12 cellular contexts compared by ENCODE assay signal in genomic region chr17:7020894-7021664, GRCh38. TPM values are rescaled to one million over a fixed set of nuclear protein-coding genes. Genes with fewer than 3 reads are reported as not detected.
DNase-seq lines count a peak whose midpoint lies in the region; ATAC-seq, FAIRE-seq and TF ChIP-seq lines count a peak whose summit lies in the region.
"Had no signal": no experiment of that assay in that cellular context is flagged by ENCODE, and none has a peak within 500 bp of the region (broad histone marks: within the 10 kb centered on the region; RNA-seq: fewer than 3 reads in every experiment).

No MANE protein-coding gene starts in this region.

- intact Hi-C loops in GM12878 (cut with micrococcal nuclease; ENCODE audit: unreplicated experiment), result no loop called here
- intact Hi-C loops in tibial artery (cut with DNase I; ENCODE audit: low total_unique reads), result loop anchor here (5.0 kb wide), 2 partner anchors 109 to 1361 kb away; partner anchors contain the start of gene RPL26
- intact Hi-C loops in head of caudate nucleus (cut with DNase I), result loop anchor here (5.0 kb wide), 1 partner anchor 109 kb away; no protein-coding TSS in a partner anchor

- H4K91ac ChIP-seq in mesenchymal stem cell (ENCODE audit: low read length), result no peak overlapping the region

- in situ Hi-C loops in GM12878 (cut with MboI), result no loop called here

- no peak overlapping the region for H3K27ac ChIP-seq in GM12878 (ENCODE audit: control insufficient read depth, insufficient read depth)
- no peak overlapping the region for H3K27ac ChIP-seq in mesenchymal stem cell (ENCODE audit: low read length, poor library complexity, severe bottlenecking)
- peak overlapping the region; percentile 41 to 42 for H3K27ac ChIP-seq in tibial artery
- H3K27ac ChIP-seq: epithelial cell of prostate had no signal

- H3K4me1 ChIP-seq in GM12878 (ENCODE audit: control insufficient read depth, insufficient read depth, low read length) (peaks cover 36% of the 10 kb centered on the region), mesenchymal stem cell (ENCODE audit: control insufficient read depth, insufficient read depth, low read depth, low read length) (peaks cover 18% of the 10 kb centered on the region), tibial artery (peaks cover 5 to 53% (median 45%) of the 10 kb centered on the region in 4 donors)

- WGBS in GM12878 (ENCODE audit: insufficient coverage, insufficient replicate concordance, low lambda C conversion rate, missing lambda C conversion rate), result 71% methylated on average over 11 of the region's 11 CpGs
- WGBS in mesenchymal stem cell, result 79% methylated on average over 11 of the region's 11 CpGs

- H3K79me1 ChIP-seq in mesenchymal stem cell (replicated peaks; ENCODE audit: low read length, poor library complexity, severe bottlenecking), result peaks cover 7% of the 10 kb centered on the region

- TF ChIP-seq POLR2A in GM12878 (IDR thresholded peaks at IDR 0.05; ENCODE audit: low read depth, low read length), result no peak

- H3K27me3 ChIP-seq in GM12878 (replicated peaks in 1 of 2; ENCODE audit: control insufficient read depth in 2 of 2, insufficient read depth in 2 of 2, low read length in 1 of 2) (no peaks in the 10 kb centered on the region), mesenchymal stem cell (ENCODE audit: control insufficient read depth in 1 of 2, insufficient read depth in 1 of 2, low read length in 2 of 2) (peaks cover 4 to 16% of the 10 kb centered on the region in 2 experiments), tibial artery (peaks cover 0 to 28% of the 10 kb centered on the region in 2 donors)
- H3K27me3 ChIP-seq: MG63 had no signal

- no peak overlapping the region for H3K18ac ChIP-seq in mesenchymal stem cell (ENCODE audit: low read depth in 1 of 2, low read length in 2 of 2)

- peaks cover 49% of the 10 kb centered on the region for H3K4me1 Mint-ChIP-seq in activated naive CD4-positive, alpha-beta T cell treated with anti-CD3 and anti-CD28 coated beads, Interleukin-2, amount 50 U/mL, for 24 hours

- peaks cover 8% of the 10 kb centered on the region for H3K79me2 ChIP-seq in GM12878 (ENCODE audit: control insufficient read depth, insufficient read depth, low read length)

- peak overlapping the region; percentile 58 for H3K4me2 ChIP-seq in GM12878 (ENCODE audit: control insufficient read depth, insufficient read depth)
- H3K4me2 ChIP-seq in mesenchymal stem cell (ENCODE audit: low read length, poor library complexity, severe bottlenecking), result no peak overlapping the region

- no peak for TF ChIP-seq EP300 in GM12878 (IDR thresholded peaks at IDR 0.05; ENCODE audit: borderline replicate concordance in 1 of 2, control insufficient read depth in 1 of 2, low read depth in 2 of 2, low read length in 2 of 2)

- no peak overlapping the region for H3K14ac ChIP-seq in mesenchymal stem cell (ENCODE audit: low read length in 2 of 2)

- H3K9me3 ChIP-seq in GM12878 (replicated peaks; ENCODE audit: control insufficient read depth, insufficient read depth, low read length) (no peaks in the 10 kb centered on the region), mesenchymal stem cell (ENCODE audit: control insufficient read depth, low read length) (no peaks in the 10 kb centered on the region), tibial artery (no peaks in the 10 kb centered on the region)
- H3K9me3 ChIP-seq: MG63, neutrophil had no signal

- H4K8ac ChIP-seq in mesenchymal stem cell (ENCODE audit: low read length), result no peak overlapping the region

- H2AK5ac ChIP-seq in mesenchymal stem cell (ENCODE audit: low read length, severe bottlenecking), result peak overlapping the region; percentile 42

- no peak for TF ChIP-seq RAD21 in GM12878 (IDR thresholded peaks at IDR 0.05; ENCODE audit: insufficient read depth, low read depth, low read length)

- peak; percentile 54 for FAIRE-seq in GM12878 (lab: Jason Lieb, UNC)

- no peaks in the 10 kb centered on the region for H3K36me3 Mint-ChIP-seq in activated naive CD4-positive, alpha-beta T cell treated with anti-CD3 and anti-CD28 coated beads, Interleukin-2, amount 50 U/mL, for 24 hours

- H4K20me1 ChIP-seq in GM12878 (ENCODE audit: control insufficient read depth, insufficient read depth), result no peaks in the 10 kb centered on the region

- no peaks in the 10 kb centered on the region for H3K27me3 Mint-ChIP-seq in activated naive CD4-positive, alpha-beta T cell treated with anti-CD3 and anti-CD28 coated beads, Interleukin-2, amount 50 U/mL, for 24 hours

- POLR2A ChIA-PET in GM12878 (lab: Charles Lee), result interaction anchor here (0.9 to 5.4 kb wide), 6 partner anchors 8 to 177 kb away, joined by 3 to 39 read pairs (median 4); partner anchors contain the start of genes RNASEK and SLC16A13

- H3K4me3 ChIP-seq in GM12878, result no peak overlapping the region
- H3K4me3 ChIP-seq in mesenchymal stem cell (ENCODE audit: insufficient read depth in 1 of 2, low read depth in 1 of 2, low read length in 2 of 2), result peak overlapping the region in 1 of 2 experiments; percentile 74
- H3K4me3 ChIP-seq in tibial artery, result peak overlapping the region; percentile 29 to 34

- H2BK15ac ChIP-seq in mesenchymal stem cell (ENCODE audit: low read depth, poor library complexity, severe bottlenecking), result no peak overlapping the region

- RAD21 ChIA-PET in GM12878 (lab: Charles Lee; ENCODE audit: unreplicated experiment), result interaction anchor here (0.8 to 4.0 kb wide), 10 partner anchors 9 to 178 kb away, joined by 4 to 39 read pairs (median 10); partner anchors contain the start of genes RNASEK and SLC16A11

- no peaks in the 10 kb centered on the region for H3K9me3 Mint-ChIP-seq in activated naive CD4-positive, alpha-beta T cell treated with anti-CD3 and anti-CD28 coated beads, Interleukin-2, amount 50 U/mL, for 24 hours
- H3K9me3 Mint-ChIP-seq: stimulated activated naive CD8-positive, alpha-beta T cell treated with anti-CD3 and anti-CD28 coated beads, Interleukin-15, Interleukin-2, amounts not matched to agents 100 ng/mL and 50 ng/mL, for 24 hours had no signal

- no peak overlapping the region for H3K23ac ChIP-seq in mesenchymal stem cell (ENCODE audit: low read length in 2 of 2)

- peak overlapping the region; percentile 92 for H2AFZ ChIP-seq in GM12878 (ENCODE audit: control insufficient read depth, low read depth, low read length)
- H2AFZ ChIP-seq in mesenchymal stem cell (ENCODE audit: low read depth, low read length), result no peak overlapping the region

- H3K36me3 ChIP-seq in GM12878 (ENCODE audit: control insufficient read depth in 2 of 2, insufficient read depth in 2 of 2, low read length in 1 of 2) (peaks cover 0 to 4% of the 10 kb centered on the region in 2 experiments; a peak in 2 of 4 replicates), mesenchymal stem cell (ENCODE audit: control insufficient read depth in 1 of 2, insufficient read depth in 2 of 2, low read depth in 1 of 2, low read length in 2 of 2) (peaks cover 13 to 21% of the 10 kb centered on the region in 2 experiments), tibial artery (peaks cover 0 to 13% (median 12%) of the 10 kb centered on the region in 3 donors)

- SMC1A ChIA-PET in GM12878 (lab: Charles Lee; ENCODE audit: uncharacterized antibody, unreplicated experiment), result interaction anchor here (0.8 to 2.8 kb wide), 16 partner anchors 10 to 177 kb away, joined by 3 to 22 read pairs (median 6); partner anchors contain the start of genes RNASEK and SLC16A13

- no peak for ATAC-seq in GM12878

- no TSS peak for BruUV-seq in GM12878 (replicated peaks; lab: Mats Ljungman, UMichigan)

- H2BK5ac ChIP-seq in mesenchymal stem cell (ENCODE audit: low read depth, low read length, poor library complexity, severe bottlenecking), result no peak overlapping the region

- H3K9ac ChIP-seq in GM12878 (ENCODE audit: control insufficient read depth, insufficient read depth, low read length), result no peak overlapping the region
- H3K9ac ChIP-seq in mesenchymal stem cell (ENCODE audit: low read length), result peak overlapping the region; percentile 90

- no peak overlapping the region for H2BK120ac ChIP-seq in mesenchymal stem cell (ENCODE audit: low read depth, low read length)

- DNase-seq in activated naive CD4-positive, alpha-beta T cell treated with anti-CD3 and anti-CD28 coated beads, Interleukin-2, amount 50 U/mL, for 16 hours, result no peak
- no peak for DNase-seq in GM12878 (ENCODE audit: low read depth, low spot score)
- DNase-seq in mesenchymal stem cell, result no peak
- DNase-seq in tibial artery, result no peak
- no peak for DNase-seq in D341Med (ENCODE audit: low spot score)
- DNase-seq in head of caudate nucleus, result no peak
- DNase-seq in MV-4-11 (lab: John Stamatoyannopoulos, UW), result no peak

- H3K4me3 Mint-ChIP-seq in activated naive CD4-positive, alpha-beta T cell treated with anti-CD3 and anti-CD28 coated beads, Interleukin-2, amount 50 U/mL, for 24 hours, result peak overlapping the region; percentile 66

- CTCF ChIA-PET in GM12878 (lab: Yijun Ruan, JAX), result interaction anchor here (0.5 to 8.8 kb wide), 29 partner anchors 10 to 548 kb away, joined by 3 to 167 read pairs (median 4); partner anchors contain the start of genes RNASEK, SLC16A11 and SLC16A13

- TF ChIP-seq CTCF in GM12878 (IDR thresholded peaks at IDR 0.05 in 2 of 3, conservative IDR thresholded peaks at IDR 0.05 in 1 of 3; ENCODE audit: control insufficient read depth in 2 of 3, extremely low read depth in 1 of 3, insufficient read depth in 1 of 3, low read depth in 3 of 3, low read length in 3 of 3) (no peak), tibial artery (IDR thresholded peaks at IDR 0.05) (no peak)

- peak overlapping the region; percentile 80 for H3K27ac Mint-ChIP-seq in activated naive CD4-positive, alpha-beta T cell treated with anti-CD3 and anti-CD28 coated beads, Interleukin-2, amount 50 U/mL, for 24 hours
- H3K27ac Mint-ChIP-seq: stimulated activated naive CD8-positive, alpha-beta T cell treated with anti-CD3 and anti-CD28 coated beads, Interleukin-15, Interleukin-2, amounts not matched to agents 100 ng/mL and 50 ng/mL, for 24 hours had no signal

- H2BK12ac ChIP-seq in mesenchymal stem cell (ENCODE audit: low read length in 2 of 2), result peak overlapping the region in 1 of 2 experiments; percentile 16

- H3K4ac ChIP-seq in mesenchymal stem cell (ENCODE audit: low read depth in 1 of 2, low read length in 2 of 2), result no peak overlapping the region

RNA-seq across cellular contexts. Expression of gene BCL6B, which starts 1.8 kb away (rescaled TPM):
- 1.1 and 2.2 TPM in 2 replicates for total RNA-seq in GM12878 (2013; cell fraction: nucleolus; rRNA removed)
- total RNA-seq in GM12878 (2014; rRNA removed), result 0.06 and 0.22 TPM in 2 replicates
- total RNA-seq in GM12878 (2014; rRNA removed; fragmentation: Illumina TruSeq; extraction: Trizol), result 0.09 and 0.18 TPM in 2 replicates
- 0.56 and 0.85 TPM in 2 replicates for total RNA-seq in GM12878 (2021)
- 0.18 TPM for polyA plus RNA-seq in GM12878 (2011; ENCODE audit: low read depth)
- polyA plus RNA-seq in GM12878 (2011; rRNA removed), result 0.10 and 0.12 TPM in 2 replicates
- 0.15 and 0.27 TPM in 2 replicates for polyA plus RNA-seq in GM12878 (2011; cell fraction: cytosol; rRNA removed)
- 0.66 and 0.73 TPM in 2 replicates for polyA plus RNA-seq in GM12878 (2011; cell fraction: nucleus; rRNA removed)
- 0.13 and 0.20 TPM in 2 replicates for polyA plus RNA-seq in GM12878 (2012)
- polyA plus RNA-seq in GM12878 (2014; fragmentation: Illumina TruSeq; extraction: Trizol), result 0.05 and 0.15 TPM in 2 replicates
- under 1 TPM; 0.09 to 0.11 TPM for polyA plus RNA-seq in GM12878 (2014; fragmentation: Nextera tagmentation; extraction: Ambion mirVana)
- 0.08 and 0.14 TPM in 2 replicates for polyA plus RNA-seq in GM12878 (2014; rRNA removed)
- polyA plus RNA-seq in GM12878 (2016; fragmentation: Nextera tagmentation; extraction: Ambion mirVana), result under 1 TPM in 1 of 2 experiments, not detected in 1; 0.32 TPM
- polyA minus RNA-seq in GM12878 (2011; rRNA and poly(A)+ RNA removed), result 0.26 and 0.29 TPM in 2 replicates
- 2.1 TPM in 1 of 2 replicates, not detected in the other for polyA minus RNA-seq in GM12878 (2011; cell fraction: cytosol; rRNA and poly(A)+ RNA removed)
- 0.85 TPM in 1 of 2 replicates, not detected in the other for polyA minus RNA-seq in GM12878 (2011; cell fraction: nucleus; rRNA and poly(A)+ RNA removed)
- 0.01 TPM for polyA plus RNA-seq in mesenchymal stem cell (2013, experiment 1 of 2)
- polyA plus RNA-seq in mesenchymal stem cell (2013, experiment 2 of 2), result 0.04 TPM

RNA-seq across cellular contexts. Expression of gene RNASEK, which starts 8.7 kb away (rescaled TPM):
- 33.2 and 42.6 TPM in 2 replicates for total RNA-seq in GM12878 (2013; cell fraction: nucleolus; rRNA removed)
- total RNA-seq in GM12878 (2014; rRNA removed) (247 and 253 TPM in 2 replicates), GM12878 (2014; rRNA removed; fragmentation: Illumina TruSeq; extraction: Trizol) (96.6 and 106 TPM in 2 replicates), GM12878 (2021) (171 and 175 TPM in 2 replicates)
- polyA plus RNA-seq in GM12878 (2011; ENCODE audit: low read depth), result 208 TPM
- polyA plus RNA-seq in GM12878 (2011; rRNA removed) (54.4 and 97.4 TPM in 2 replicates), GM12878 (2014; fragmentation: Illumina TruSeq; extraction: Trizol) (87.0 and 218 TPM in 2 replicates), GM12878 (2014; fragmentation: Nextera tagmentation; extraction: Ambion mirVana) (100 to 1,000 TPM; 108 to 150 TPM), GM12878 (2014; rRNA removed) (202 and 223 TPM in 2 replicates), GM12878 (2016; fragmentation: Nextera tagmentation; extraction: Ambion mirVana) (100 to 1,000 TPM; 342 to 345 TPM)
- 148 and 167 TPM in 2 replicates for polyA plus RNA-seq in GM12878 (2011; cell fraction: cytosol; rRNA removed)
- polyA plus RNA-seq in GM12878 (2011; cell fraction: nucleus; rRNA removed), result 104 and 128 TPM in 2 replicates
- polyA plus RNA-seq in GM12878 (2012), result 332 and 422 TPM in 2 replicates
- 43.1 and 73.6 TPM in 2 replicates for polyA minus RNA-seq in GM12878 (2011; rRNA and poly(A)+ RNA removed)
- 77.8 and 83.1 TPM in 2 replicates for polyA minus RNA-seq in GM12878 (2011; cell fraction: cytosol; rRNA and poly(A)+ RNA removed)
- 29.1 and 37.7 TPM in 2 replicates for polyA minus RNA-seq in GM12878 (2011; cell fraction: nucleus; rRNA and poly(A)+ RNA removed)
- 865 TPM for polyA plus RNA-seq in mesenchymal stem cell (2013, experiment 1 of 2)
- polyA plus RNA-seq in mesenchymal stem cell (2013, experiment 2 of 2), result 846 TPM

RNA-seq across cellular contexts. Expression of gene SLC16A13, which starts 14.7 kb away (rescaled TPM):
- total RNA-seq in GM12878 (2013; cell fraction: nucleolus; rRNA removed), result 3.6 and 4.1 TPM in 2 replicates
- 2.6 and 2.7 TPM in 2 replicates for total RNA-seq in GM12878 (2014; rRNA removed)
- total RNA-seq in GM12878 (2014; rRNA removed; fragmentation: Illumina TruSeq; extraction: Trizol), result 2.1 and 2.3 TPM in 2 replicates
- total RNA-seq in GM12878 (2021), result 11.9 and 12.1 TPM in 2 replicates
- 2.4 TPM for polyA plus RNA-seq in GM12878 (2011; ENCODE audit: low read depth)
- polyA plus RNA-seq in GM12878 (2011; rRNA removed), result 0.81 and 1.7 TPM in 2 replicates
- polyA plus RNA-seq in GM12878 (2011; cell fraction: cytosol; rRNA removed), result 2.1 and 2.3 TPM in 2 replicates
- 5.8 and 6.6 TPM in 2 replicates for polyA plus RNA-seq in GM12878 (2011; cell fraction: nucleus; rRNA removed)
- 4.4 and 5.2 TPM in 2 replicates for polyA plus RNA-seq in GM12878 (2012)
- polyA plus RNA-seq in GM12878 (2014; fragmentation: Illumina TruSeq; extraction: Trizol), result 2.9 and 4.0 TPM in 2 replicates
- under 1 TPM; 0.34 to 0.46 TPM for polyA plus RNA-seq in GM12878 (2014; fragmentation: Nextera tagmentation; extraction: Ambion mirVana)
- 5.6 TPM in 2 replicates for polyA plus RNA-seq in GM12878 (2014; rRNA removed)
- 1 to 10 TPM; 5.9 to 6.8 TPM for polyA plus RNA-seq in GM12878 (2016; fragmentation: Nextera tagmentation; extraction: Ambion mirVana)
- polyA minus RNA-seq in GM12878 (2011; rRNA and poly(A)+ RNA removed), result 3.7 and 5.4 TPM in 2 replicates
- polyA minus RNA-seq in GM12878 (2011; cell fraction: cytosol; rRNA and poly(A)+ RNA removed), result 0.83 and 3.5 TPM in 2 replicates
- 5.6 and 9.0 TPM in 2 replicates for polyA minus RNA-seq in GM12878 (2011; cell fraction: nucleus; rRNA and poly(A)+ RNA removed)
- 8.4 TPM for polyA plus RNA-seq in mesenchymal stem cell (2013, experiment 1 of 2)
- 8.0 TPM for polyA plus RNA-seq in mesenchymal stem cell (2013, experiment 2 of 2)

RNA-seq across cellular contexts. Expression of gene SLC16A11, which starts 22.8 kb away (rescaled TPM):
- 3.5 and 3.7 TPM in 2 replicates for total RNA-seq in GM12878 (2013; cell fraction: nucleolus; rRNA removed)
- total RNA-seq in GM12878 (2014; rRNA removed) (1.1 and 1.8 TPM in 2 replicates), GM12878 (2014; rRNA removed; fragmentation: Illumina TruSeq; extraction: Trizol) (0.28 and 0.72 TPM in 2 replicates), GM12878 (2021) (2.0 and 2.7 TPM in 2 replicates)
- 0.18 TPM for polyA plus RNA-seq in GM12878 (2011; ENCODE audit: low read depth)
- polyA plus RNA-seq in GM12878 (2011; rRNA removed) (0.11 TPM in 1 of 2 replicates, not detected in the other), GM12878 (2014; fragmentation: Illumina TruSeq; extraction: Trizol) (0.15 TPM in 1 of 2 replicates, not detected in the other), GM12878 (2014; fragmentation: Nextera tagmentation; extraction: Ambion mirVana) (under 1 TPM; 0.24 to 0.35 TPM), GM12878 (2014; rRNA removed) (1.5 and 1.6 TPM in 2 replicates), GM12878 (2016; fragmentation: Nextera tagmentation; extraction: Ambion mirVana) (1 to 10 TPM in 1 of 2 experiments, under 1 TPM in 1; 0.97 to 1.1 TPM)
- polyA plus RNA-seq in GM12878 (2011; cell fraction: cytosol; rRNA removed), result 0.13 and 0.15 TPM in 2 replicates
- 1.1 TPM in 2 replicates for polyA plus RNA-seq in GM12878 (2011; cell fraction: nucleus; rRNA removed)
- polyA plus RNA-seq in GM12878 (2012), result 1.2 TPM in 2 replicates
- polyA minus RNA-seq in GM12878 (2011; rRNA and poly(A)+ RNA removed), result not detected in 2 replicates
- not detected in 2 replicates for polyA minus RNA-seq in GM12878 (2011; cell fraction: cytosol; rRNA and poly(A)+ RNA removed)
- polyA minus RNA-seq in GM12878 (2011; cell fraction: nucleus; rRNA and poly(A)+ RNA removed), result 0.24 and 1.2 TPM in 2 replicates
- 0.21 TPM for polyA plus RNA-seq in mesenchymal stem cell (2013, experiment 1 of 2)
- polyA plus RNA-seq in mesenchymal stem cell (2013, experiment 2 of 2), result 0.30 TPM

RNA-seq across cellular contexts. Expression of gene ALOX12, which starts 25.2 kb away (rescaled TPM):
- total RNA-seq in GM12878 (2013; cell fraction: nucleolus; rRNA removed), result not detected in 2 replicates
- total RNA-seq in GM12878 (2014; rRNA removed), result not detected in 2 replicates
- total RNA-seq in GM12878 (2014; rRNA removed; fragmentation: Illumina TruSeq; extraction: Trizol), result not detected in 2 replicates
- total RNA-seq in GM12878 (2021), result not detected in 2 replicates
- polyA plus RNA-seq in GM12878 (2011; ENCODE audit: low read depth), result not detected
- polyA plus RNA-seq in GM12878 (2011; rRNA removed), result not detected in 2 replicates
- not detected in 2 replicates for polyA plus RNA-seq in GM12878 (2011; cell fraction: cytosol; rRNA removed)
- 0.04 TPM in 1 of 2 replicates, not detected in the other for polyA plus RNA-seq in GM12878 (2011; cell fraction: nucleus; rRNA removed)
- 0.60 and 0.83 TPM in 2 replicates for polyA plus RNA-seq in GM12878 (2012)
- not detected in 2 replicates for polyA plus RNA-seq in GM12878 (2014; fragmentation: Illumina TruSeq; extraction: Trizol)
- polyA plus RNA-seq in GM12878 (2014; fragmentation: Nextera tagmentation; extraction: Ambion mirVana), result under 1 TPM; 0.23 to 0.51 TPM
- polyA plus RNA-seq in GM12878 (2014; rRNA removed), result not detected in 2 replicates
- polyA plus RNA-seq in GM12878 (2016; fragmentation: Nextera tagmentation; extraction: Ambion mirVana), result under 1 TPM; 0.64 to 0.82 TPM
- polyA minus RNA-seq in GM12878 (2011; rRNA and poly(A)+ RNA removed), result not detected in 2 replicates
- polyA minus RNA-seq in GM12878 (2011; cell fraction: cytosol; rRNA and poly(A)+ RNA removed), result not detected in 2 replicates
- not detected in 2 replicates for polyA minus RNA-seq in GM12878 (2011; cell fraction: nucleus; rRNA and poly(A)+ RNA removed)
- polyA plus RNA-seq in mesenchymal stem cell (2013, experiment 1 of 2), result not detected
- not detected for polyA plus RNA-seq in mesenchymal stem cell (2013, experiment 2 of 2)

Comparison
In these comparisons a context has a peak if more than half of its experiments do, and no peak if none do; other contexts are left out.
1. H3K27ac ChIP-seq: peak in tibial artery (2 of 2); none in GM12878 (single experiment) and mesenchymal stem cell (single experiment).